ENCODE assay signal across 22 cellular contexts in genomic region chr1:34842952-34843371, GRCh38. TPM values are rescaled to one million over a fixed set of nuclear protein-coding genes. Genes with fewer than 3 reads are reported as not detected.
DNase-seq lines count a peak whose midpoint lies in the region; ATAC-seq and TF ChIP-seq lines count a peak whose summit lies in the region.
"Had no signal": no experiment of that assay in that cellular context is flagged by ENCODE, and none has a peak within 500 bp of the region (broad histone marks: within the 10 kb centered on the region; RNA-seq: fewer than 3 reads in every experiment).

No MANE protein-coding gene starts in this region.

- TF ChIP-seq CTCF in endodermal cell (conservative IDR thresholded peaks at IDR 0.05) = no peak
- TF ChIP-seq CTCF in right lobe of liver (IDR thresholded peaks at IDR 0.05) = no peak

- peak; percentile 41 to 50 (median 46) for ATAC-seq in right lobe of liver
- no peak for ATAC-seq in stimulated activated effector memory CD8-positive, alpha-beta T cell treated with anti-CD3 and anti-CD28 coated beads, Interleukin-12 subunit alpha, Interleukin-12 subunit beta, amount 100 ng/mL, for 72 hours
- ATAC-seq: activated T-helper 17 cell treated with anti-CD3 and anti-CD28 coated beads, Interleukin-2, amount 50 U/mL, for 72 hours; PC-3 had no signal

- no peaks in the 10 kb centered on the region for H3K36me3 ChIP-seq in endodermal cell (ENCODE audit: control insufficient read depth, insufficient read depth, low read length)
- H3K36me3 ChIP-seq in right lobe of liver = no peaks in the 10 kb centered on the region

- no peak for TF ChIP-seq POLR2A in right lobe of liver (IDR thresholded peaks at IDR 0.05)

- peak overlapping the region; percentile 97 for H3K27ac Mint-ChIP-seq in endodermal cell
- peak overlapping the region; percentile 77 for H3K27ac Mint-ChIP-seq in stimulated activated effector memory CD8-positive, alpha-beta T cell treated with anti-CD3 and anti-CD28 coated beads, Interleukin-12 subunit alpha, Interleukin-12 subunit beta, amount 100 ng/mL, for 72 hours

- peak; percentile 7 for DNase-seq in NCI-H146 (lab: John Stamatoyannopoulos, UW)
- DNase-seq in NCI-H146 treated with DMSO at 0.1 percent for 48 hours (lab: John Stamatoyannopoulos, UW; ENCODE audit: unreplicated experiment) = no peak
- DNase-seq in endodermal cell = no peak
- DNase-seq in right lobe of liver = no peak
- DNase-seq in stimulated activated effector memory CD8-positive, alpha-beta T cell treated with anti-CD3 and anti-CD28 coated beads, Interleukin-12 subunit alpha, Interleukin-12 subunit beta, amount 100 ng/mL, for 72 hours (ENCODE audit: low spot score in 2 of 2) = no peak
- DNase-seq in NCI-H1694 treated with DMSO at 0.1 percent for 48 hours (lab: John Stamatoyannopoulos, UW) = no peak
- DNase-seq in activated T-cell treated with anti-CD3 and anti-CD28 coated beads, Interleukin-2, amount 50 U/mL, for 1 hour = no peak
- DNase-seq in NCI-H2029 treated with DMSO at 0.1 percent for 48 hours (lab: John Stamatoyannopoulos, UW) = no peak
- DNase-seq: activated CD4-positive, alpha-beta T cell treated with anti-CD3 and anti-CD28 coated beads, Interleukin-2, amount 50 U/mL, for 4 hours; amniotic stem cell; naive B cell; NCI-H187; NCI-H524 treated with DMSO at 0.1 percent for 48 hours; PC-3; retina; stimulated activated CD4-positive, alpha-beta T cell treated with anti-CD3 and anti-CD28 coated beads, Interleukin-1b, Interleukin-23, amount 100 ng/mL, for 48 hours; testis had no signal

- 53 to 76% methylated on average over 3 to 4 of the region's 4 CpGs for WGBS in endodermal cell (ENCODE audit: insufficient coverage in 1 of 2, insufficient read length in 1 of 2), 2 experiments
- WGBS in right lobe of liver (ENCODE audit: insufficient coverage, low coverage, low lambda C conversion rate, missing lambda C conversion rate) = 80% methylated on average over 1 of the region's 4 CpGs

- H3K27me3 ChIP-seq in endodermal cell (ENCODE audit: control insufficient read depth, insufficient read depth, low read length, poor library complexity, severe bottlenecking) (no peaks in the 10 kb centered on the region), right lobe of liver (no peaks in the 10 kb centered on the region)
- H3K27me3 ChIP-seq: BLaER1, testis had no signal

- H3K27ac ChIP-seq in endodermal cell (ENCODE audit: low read depth, low read length) = peak overlapping the region; percentile 98
- H3K27ac ChIP-seq in right lobe of liver = no peak overlapping the region
- H3K27ac ChIP-seq: 22Rv1, BLaER1, SK-N-MC, testis had no signal

- intact Hi-C loops in right lobe of liver (cut with DNase I) = no loop called here

- H3K4me1 ChIP-seq in endodermal cell (ENCODE audit: control insufficient read depth, insufficient read depth, low read length) (peaks cover 54% of the 10 kb centered on the region), right lobe of liver (peaks cover 0 to 4% (median 0%) of the 10 kb centered on the region in 4 donors)
- H3K4me1 ChIP-seq: BLaER1 had no signal

- H3K27me3 Mint-ChIP-seq in endodermal cell (ENCODE audit: insufficient read depth) = no peaks in the 10 kb centered on the region
- H3K27me3 Mint-ChIP-seq: activated T-helper 17 cell treated with anti-CD3 and anti-CD28 coated beads, Interleukin-2, amount 50 U/mL, for 72 hours; naive B cell had no signal

- no peaks in the 10 kb centered on the region for H3K36me3 Mint-ChIP-seq in endodermal cell (ENCODE audit: low read depth)
- no peaks in the 10 kb centered on the region for H3K36me3 Mint-ChIP-seq in stimulated activated effector memory CD8-positive, alpha-beta T cell treated with anti-CD3 and anti-CD28 coated beads, Interleukin-12 subunit alpha, Interleukin-12 subunit beta, amount 100 ng/mL, for 72 hours
- H3K36me3 Mint-ChIP-seq: naive B cell had no signal

- peak overlapping the region; percentile 18 for H3K4me3 Mint-ChIP-seq in endodermal cell
- no peak overlapping the region for H3K4me3 Mint-ChIP-seq in stimulated activated effector memory CD8-positive, alpha-beta T cell treated with anti-CD3 and anti-CD28 coated beads, Interleukin-12 subunit alpha, Interleukin-12 subunit beta, amount 100 ng/mL, for 72 hours
- H3K4me3 Mint-ChIP-seq: activated T-helper 17 cell treated with anti-CD3 and anti-CD28 coated beads, Interleukin-2, amount 50 U/mL, for 72 hours; naive B cell had no signal

- H3K4me1 Mint-ChIP-seq in endodermal cell = peaks cover 71% of the 10 kb centered on the region
- H3K4me1 Mint-ChIP-seq in stimulated activated effector memory CD8-positive, alpha-beta T cell treated with anti-CD3 and anti-CD28 coated beads, Interleukin-12 subunit alpha, Interleukin-12 subunit beta, amount 100 ng/mL, for 72 hours = peaks cover 14% of the 10 kb centered on the region

- H3K9me3 ChIP-seq in endodermal cell (ENCODE audit: control insufficient read depth, low read length) = no peaks in the 10 kb centered on the region
- no peaks in the 10 kb centered on the region for H3K9me3 ChIP-seq in right lobe of liver
- H3K9me3 ChIP-seq: BLaER1, testis had no signal

- H3K9ac ChIP-seq in endodermal cell (ENCODE audit: extremely low read depth, low read length, poor library complexity, severe bottlenecking) = peak overlapping the region; percentile 77
- H3K9ac ChIP-seq: BLaER1 had no signal

- H3K4me3 ChIP-seq in endodermal cell (ENCODE audit: low read length) (no peak overlapping the region), right lobe of liver (no peak overlapping the region)
- H3K4me3 ChIP-seq: BLaER1, SK-N-MC, testis had no signal

- H3K9me3 Mint-ChIP-seq in endodermal cell = no peaks in the 10 kb centered on the region
- no peaks in the 10 kb centered on the region for H3K9me3 Mint-ChIP-seq in stimulated activated effector memory CD8-positive, alpha-beta T cell treated with anti-CD3 and anti-CD28 coated beads, Interleukin-12 subunit alpha, Interleukin-12 subunit beta, amount 100 ng/mL, for 72 hours
- H3K9me3 Mint-ChIP-seq: activated T-helper 17 cell treated with anti-CD3 and anti-CD28 coated beads, Interleukin-2, amount 50 U/mL, for 72 hours; naive B cell had no signal

RNA-seq across cellular contexts. Expression of gene SMIM12, which starts 16.6 kb away (rescaled TPM):
- total RNA-seq in endodermal cell (10 to 100 TPM; 43.0 to 47.6 TPM), right lobe of liver (10 to 100 TPM; 30.5 to 45.7 (median 32.2) TPM)
- 29.8 TPM for polyA plus RNA-seq in endodermal cell (2013, experiment 1 of 2)
- polyA plus RNA-seq in endodermal cell (2013, experiment 2 of 2) = 31.3 TPM

RNA-seq across cellular contexts. Expression of gene GJA4, which starts 50.2 kb away (rescaled TPM):
- total RNA-seq in endodermal cell (1 to 10 TPM; 9.0 TPM), right lobe of liver (10 to 100 TPM in 2 of 6 experiments, 1 to 10 TPM in 4; 4.3 to 21.8 (median 7.6) TPM)
- 7.8 TPM for polyA plus RNA-seq in endodermal cell (2013, experiment 1 of 2)
- polyA plus RNA-seq in endodermal cell (2013, experiment 2 of 2) = 6.7 TPM
- total RNA-seq: activated T-helper 17 cell treated with anti-CD3 and anti-CD28 coated beads, Interleukin-2, amount 50 U/mL, for 72 hours; LHCN-M2; PC-3 had no signal
